20 cellular contexts compared by ENCODE assay signal in genomic region chr21:26125433-26126167, GRCh38. TPM values are rescaled to one million over a fixed set of nuclear protein-coding genes. Genes with fewer than 3 reads are reported as not detected.
A peak's percentile ranks its signal among the peaks of the same experiment; 100 is the strongest.
DNase-seq lines count a peak whose midpoint lies in the region; ATAC-seq, FAIRE-seq and TF ChIP-seq lines count a peak whose summit lies in the region.
"Had no signal": no experiment of that assay in that cellular context is flagged by ENCODE, and none has a peak within 500 bp of the region (broad histone marks: within the 10 kb centered on the region; RNA-seq: fewer than 3 reads in every experiment).

No MANE protein-coding gene starts in this region.

- H3K79me2 ChIP-seq in GM23338 (replicated peaks; ENCODE audit: insufficient read depth) = peaks cover 100% of the 10 kb centered on the region
- peaks cover 4% of the 10 kb centered on the region for H3K79me2 ChIP-seq in trophoblast cell (ENCODE audit: control insufficient read depth, insufficient read depth, low read length, poor library complexity)
- H3K79me2 ChIP-seq: parathyroid adenoma had no signal

- no peak for TF ChIP-seq CTCF in GM23338 (conservative IDR thresholded peaks at IDR 0.05; ENCODE audit: low read depth in 2 of 2)
- TF ChIP-seq CTCF in VCaP (conservative IDR thresholded peaks at IDR 0.05) = no peak
- TF ChIP-seq CTCF in esophagus squamous epithelium (IDR thresholded peaks at IDR 0.05) = no peak

- 55 to 74% methylated on average over 8 of the region's 8 CpGs for WGBS in esophagus squamous epithelium, 2 donors
- no CpG with 5 or more reads among the region's 8 CpGs for WGBS in trophoblast cell (ENCODE audit: extremely low coverage, insufficient coverage, insufficient read length)

- peak overlapping the region; percentile 29 for H3K14ac ChIP-seq in trophoblast cell (ENCODE audit: low read length)

- no peak overlapping the region for H3K23ac ChIP-seq in trophoblast cell (ENCODE audit: low read length)

- H3K79me1 ChIP-seq in trophoblast cell (ENCODE audit: low read length) = peaks cover 5% of the 10 kb centered on the region

- no peak overlapping the region for H4K8ac ChIP-seq in trophoblast cell (ENCODE audit: low read depth, low read length)

- no peak overlapping the region for H3K9ac ChIP-seq in trophoblast cell (ENCODE audit: low read length)
- H3K9ac ChIP-seq: parathyroid adenoma had no signal

- H3K4me3 ChIP-seq in GM23338 (0 out of 2 replicates have a peak overlapping the region, but pooled peaks have one; percentile 1), esophagus squamous epithelium (no peak overlapping the region), trophoblast cell (ENCODE audit: low read depth, low read length) (no peak overlapping the region)
- H3K4me3 ChIP-seq: colonic mucosa, spleen, uterus had no signal

- in situ Hi-C loops in G401 (cut with HindIII; ENCODE audit: low sequenced_read_pairs) = no loop called here

- H2AFZ ChIP-seq in GM23338 (no peak overlapping the region), trophoblast cell (ENCODE audit: insufficient read depth, low read length, poor library complexity) (no peak overlapping the region)
- H2AFZ ChIP-seq: parathyroid adenoma had no signal

- H3K18ac ChIP-seq in trophoblast cell (ENCODE audit: low read length) = peak overlapping the region; percentile 29

- no peak for TF ChIP-seq POLR2A in esophagus squamous epithelium (IDR thresholded peaks at IDR 0.05)

- H3K9me3 Mint-ChIP-seq in GM23338 = no peaks in the 10 kb centered on the region
- H3K9me3 Mint-ChIP-seq: activated T-helper 1 cell treated with anti-CD3 and anti-CD28 coated beads, Interleukin-12 subunit alpha, Interleukin-12 subunit beta, Interleukin-2, Interleukin-4 antibody, amounts not matched to agents 30 ng/mL and 10 ng/mL and 1 ng/mL, durations not matched to agents 14 hours and 24 hours and 36 hours; stimulated activated memory B cell treated with anti-CD40 and anti-IgM and Interleukin-4, amounts not matched to agents 10 μg/mL and 1 μg/mL and 100 μg/mL, for 72 hours had no signal

- H3K9me2 ChIP-seq in GM23338 (ENCODE audit: insufficient read depth) = no peaks in the 10 kb centered on the region

- H2BK5ac ChIP-seq in trophoblast cell (ENCODE audit: low read depth, low read length, poor library complexity) = peak overlapping the region; percentile 53

- intact Hi-C loops in esophagus squamous epithelium (cut with DNase I) = no loop called here

- H4K20me1 ChIP-seq in GM23338 (replicated peaks; ENCODE audit: insufficient read depth) = peaks cover 56% of the 10 kb centered on the region

- H3K4me2 ChIP-seq in GM23338 = peak overlapping the region; percentile 61
- H3K4me2 ChIP-seq in trophoblast cell (ENCODE audit: low read length) = no peak overlapping the region

- H4K91ac ChIP-seq in trophoblast cell (ENCODE audit: low read depth, low read length) = no peak overlapping the region

- no peaks in the 10 kb centered on the region for H3K36me3 ChIP-seq in GM23338 (ENCODE audit: insufficient read depth)
- H3K36me3 ChIP-seq in esophagus squamous epithelium = no peaks in the 10 kb centered on the region
- H3K36me3 ChIP-seq in trophoblast cell (ENCODE audit: control insufficient read depth in 1 of 2, insufficient read depth in 2 of 2, low read length in 2 of 2) = no peaks in the 10 kb centered on the region
- H3K36me3 ChIP-seq: colonic mucosa, spleen, uterus had no signal

- H3K9me3 ChIP-seq in esophagus squamous epithelium (no peaks in the 10 kb centered on the region), trophoblast cell (ENCODE audit: insufficient read depth, low read depth, low read length) (no peaks in the 10 kb centered on the region)
- H3K9me3 ChIP-seq: colonic mucosa, spleen, uterus had no signal

- H2BK12ac ChIP-seq in trophoblast cell (ENCODE audit: low read length) = peak overlapping the region; percentile 36

- H3K36me3 Mint-ChIP-seq in GM23338 (ENCODE audit: low read depth) = no peaks in the 10 kb centered on the region

- H3K4me1 ChIP-seq in GM23338 (ENCODE audit: insufficient read depth) = peaks cover 87% of the 10 kb centered on the region
- peaks cover 3 to 88% (median 33%) of the 10 kb centered on the region in 3 donors for H3K4me1 ChIP-seq in esophagus squamous epithelium
- peaks cover 14 to 22% of the 10 kb centered on the region in 2 experiments for H3K4me1 ChIP-seq in trophoblast cell (ENCODE audit: control insufficient read depth in 1 of 2, insufficient read depth in 2 of 2, low read length in 2 of 2)
- H3K4me1 ChIP-seq: parathyroid adenoma had no signal

- peak overlapping the region; percentile 82 for H3K27ac Mint-ChIP-seq in GM23338
- H3K27ac Mint-ChIP-seq: activated CD8-positive, alpha-beta T cell treated with anti-CD3 and anti-CD28 coated beads, Interleukin-2, amount 10 ng/mL, durations not matched to agents 7 days and 5 days; activated T-helper 1 cell treated with anti-CD3 and anti-CD28 coated beads, Interleukin-12 subunit alpha, Interleukin-12 subunit beta, Interleukin-2, Interleukin-4 antibody, amounts not matched to agents 30 ng/mL and 10 ng/mL and 1 ng/mL, durations not matched to agents 14 hours and 24 hours and 36 hours; stimulated activated memory B cell treated with anti-CD40 and anti-IgM and Interleukin-4, amounts not matched to agents 10 μg/mL and 1 μg/mL and 100 μg/mL, for 72 hours had no signal

- no peaks in the 10 kb centered on the region for H3F3A ChIP-seq in GM23338 (replicated peaks; ENCODE audit: low read depth)

- no peak overlapping the region for H2BK120ac ChIP-seq in trophoblast cell (ENCODE audit: insufficient read depth, low read length, poor library complexity)

- ATAC-seq in GM23338 = peak; percentile 29
- ATAC-seq: activated CD8-positive, alpha-beta T cell treated with anti-CD3 and anti-CD28 coated beads, Interleukin-2, amount 10 ng/mL, durations not matched to agents 7 days and 5 days; stimulated activated memory B cell treated with anti-CD40 and anti-IgM and Interleukin-4, amounts not matched to agents 10 μg/mL and 1 μg/mL and 100 μg/mL, for 72 hours had no signal

- H4K12ac ChIP-seq in trophoblast cell (ENCODE audit: low read depth, low read length) = no peak overlapping the region

- no peaks in the 10 kb centered on the region for H3K27me3 ChIP-seq in GM23338 (ENCODE audit: insufficient read depth)
- no peaks in the 10 kb centered on the region for H3K27me3 ChIP-seq in esophagus squamous epithelium
- H3K27me3 ChIP-seq in trophoblast cell (ENCODE audit: insufficient read depth, low read length) = no peaks in the 10 kb centered on the region
- H3K27me3 ChIP-seq: colonic mucosa, spleen, uterus had no signal

- H3K27me3 Mint-ChIP-seq in GM23338 (ENCODE audit: insufficient read depth, low read depth, poor library complexity) = peaks cover 5% of the 10 kb centered on the region
- H3K27me3 Mint-ChIP-seq: stimulated activated memory B cell treated with anti-CD40 and anti-IgM and Interleukin-4, amounts not matched to agents 10 μg/mL and 1 μg/mL and 100 μg/mL, for 72 hours had no signal

- DNase-seq in GM23338 (ENCODE audit: low spot score) (no peak), esophagus squamous epithelium (lab: John Stamatoyannopoulos, UW) (no peak), trophoblast cell (no peak), GM19239 (ENCODE audit: insufficient read length, low spot score) (no peak), AG20443 (ENCODE audit: low spot score) (no peak), G401 (ENCODE audit: low spot score) (no peak), SHP77 treated with DMSO at 0.1 percent for 48 hours (lab: John Stamatoyannopoulos, UW) (no peak)
- DNase-seq: activated CD8-positive, alpha-beta T cell treated with anti-CD3 and anti-CD28 coated beads, Interleukin-2, amount 10 ng/mL, durations not matched to agents 7 days and 5 days; colonic mucosa; erythroblast; Karpas-422; left cardiac atrium; NCI-H2227 treated with DMSO at 0.1 percent for 48 hours; spleen; uterus had no signal

- peak overlapping the region; percentile 39; the same call in 2 of the 3 replicates for H3K4me3 Mint-ChIP-seq in GM23338
- H3K4me3 Mint-ChIP-seq: activated CD8-positive, alpha-beta T cell treated with anti-CD3 and anti-CD28 coated beads, Interleukin-2, amount 10 ng/mL, durations not matched to agents 7 days and 5 days; activated T-helper 1 cell treated with anti-CD3 and anti-CD28 coated beads, Interleukin-12 subunit alpha, Interleukin-12 subunit beta, Interleukin-2, Interleukin-4 antibody, amounts not matched to agents 30 ng/mL and 10 ng/mL and 1 ng/mL, durations not matched to agents 14 hours and 24 hours and 36 hours; stimulated activated memory B cell treated with anti-CD40 and anti-IgM and Interleukin-4, amounts not matched to agents 10 μg/mL and 1 μg/mL and 100 μg/mL, for 72 hours had no signal

- H3K27ac ChIP-seq in GM23338 (ENCODE audit: low read depth) (peak overlapping the region; percentile 68), VCaP (peak overlapping the region; percentile 86), esophagus squamous epithelium (peak overlapping the region in 3 of 4 donors; percentile 31 to 68 (median 37)), trophoblast cell (ENCODE audit: low read depth, low read length) (no peak overlapping the region)
- H3K27ac ChIP-seq: colonic mucosa, parathyroid adenoma had no signal

- peak overlapping the region; percentile 29 for H2AK5ac ChIP-seq in trophoblast cell (ENCODE audit: low read length)

- H3K4ac ChIP-seq in trophoblast cell (ENCODE audit: low read depth, low read length) = no peak overlapping the region

- H3K4me1 Mint-ChIP-seq in GM23338 = peaks cover 85% of the 10 kb centered on the region

- FAIRE-seq in GM19239 (lab: Jason Lieb, UNC) = no peak
- FAIRE-seq: GM18507 had no signal

TF ChIP-seq in GM23338, 12 proteins besides CTCF, POLR2A, EP300 and RAD21 (continues in another document):
- no peak for TF ChIP-seq EZH2phosphoT487 (IDR thresholded peaks at IDR 0.05; ENCODE audit: unreplicated experiment)
- TF ChIP-seq ZNF331 (CRISPR knock-in tag; IDR thresholded peaks at IDR 0.05; ENCODE audit: low read depth) = no peak

RNA-seq across cellular contexts. Expression of gene APP, which starts 45.0 kb away (rescaled TPM):
- 383 and 444 TPM in 2 replicates for total RNA-seq in GM23338 (2014; rRNA removed; shearing (Covaris generic))
- polyA plus RNA-seq in GM23338 (2016; fragmentation: Nextera tagmentation; extraction: Ambion mirVana) = 59.8 and 69.4 TPM in 2 replicates
- total RNA-seq in esophagus squamous epithelium = 100 to 1,000 TPM in 3 of 4 donors, 10 to 100 TPM in 1; 58.2 to 277 (median 183) TPM
- polyA plus RNA-seq in trophoblast cell (2013) = 481 and 496 TPM in 2 replicates
- total RNA-seq in G401 (2014; rRNA removed; shearing (Covaris generic)) = 189 and 254 TPM in 2 replicates
